ENCODE assay signal across 8 cellular contexts in the genomic region with DNA sequence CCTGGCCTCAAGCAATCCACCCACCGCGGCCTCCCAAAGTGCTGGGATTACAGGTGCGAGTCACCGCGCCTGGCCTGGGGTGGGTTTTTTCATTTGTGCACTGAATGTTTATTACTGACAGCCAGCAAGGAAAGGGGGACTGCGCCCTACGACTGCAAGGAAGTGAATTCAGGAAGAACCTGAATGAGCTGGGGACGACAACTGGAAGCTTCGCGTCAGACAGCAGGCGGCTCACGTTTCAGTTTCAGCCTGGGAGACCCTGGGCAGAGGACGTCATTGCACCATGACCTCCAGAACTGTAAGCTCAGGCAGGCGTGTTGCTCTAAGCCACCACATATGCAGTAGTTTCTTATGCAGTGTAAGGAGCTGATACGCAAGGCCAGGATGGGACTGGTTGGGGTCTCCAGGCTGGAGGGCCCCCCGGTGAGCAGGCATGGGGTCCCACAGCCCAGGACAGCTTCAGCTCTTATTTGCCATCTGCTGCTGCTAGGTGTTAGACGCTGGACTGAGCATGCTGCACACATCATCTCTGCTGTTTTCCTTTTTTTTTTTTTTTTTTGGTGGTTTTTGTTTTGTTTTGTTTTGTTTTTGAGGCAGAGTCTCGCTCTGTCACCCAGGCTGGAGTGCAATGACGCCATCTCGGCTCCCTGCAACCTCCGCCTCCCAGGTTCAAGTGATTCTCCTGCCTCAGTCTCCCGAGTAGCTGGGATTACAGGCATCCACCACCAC.
DNase-seq lines count a peak whose midpoint lies in the region; ATAC-seq and TF ChIP-seq lines count a peak whose summit lies in the region.

No MANE protein-coding gene starts in this region.

- WGBS in body of pancreas, 2 donors = 88 to 92% methylated on average over 22 of the region's 22 CpGs

- H3K27ac ChIP-seq in body of pancreas (peak overlapping the region; percentile 32 to 97 (median 90)), lower lobe of right lung (peak overlapping the region; percentile 93), tibial artery (peak overlapping the region; percentile 86 to 96)

- TF ChIP-seq CTCF in body of pancreas (IDR thresholded peaks at IDR 0.05) = no peak
- no peak for TF ChIP-seq CTCF in lower lobe of right lung (IDR thresholded peaks at IDR 0.05)
- no peak for TF ChIP-seq CTCF in tibial artery (IDR thresholded peaks at IDR 0.05)

- H3K27me3 Mint-ChIP-seq in T-helper 1 cell treated with Interleukin-12 subunit alpha and Interleukin-12 subunit beta and Interleukin-4 antibody, amounts not matched to agents 30 μg/mL and 1 μg/mL, for 36 hours (ENCODE audit: low read depth) = no peaks in the 10 kb centered on the region

- H3K4me3 Mint-ChIP-seq in T-helper 1 cell treated with Interleukin-12 subunit alpha and Interleukin-12 subunit beta and Interleukin-4 antibody, amounts not matched to agents 30 μg/mL and 1 μg/mL, for 36 hours = peak overlapping the region; percentile 31

- DNase-seq in T-helper 1 cell = no peak
- peak in 1 of 4 donors; percentile 49 for DNase-seq in body of pancreas
- peak; percentile 55 for DNase-seq in lower lobe of right lung
- DNase-seq in tibial artery = no peak
- no peak for DNase-seq in NCI-H345 (lab: John Stamatoyannopoulos, UW)
- no peak for DNase-seq in COLO829 (ENCODE audit: low spot score)

- no peaks in the 10 kb centered on the region for H3K9me3 Mint-ChIP-seq in T-helper 1 cell treated with Interleukin-12 subunit alpha and Interleukin-12 subunit beta and Interleukin-4 antibody, amounts not matched to agents 30 μg/mL and 1 μg/mL, for 36 hours

- no peaks in the 10 kb centered on the region for H3K27me3 ChIP-seq in body of pancreas
- H3K27me3 ChIP-seq in lower lobe of right lung (ENCODE audit: low read depth) = no peaks in the 10 kb centered on the region
- H3K27me3 ChIP-seq in tibial artery = no peaks in the 10 kb centered on the region

- H3K9me3 ChIP-seq in body of pancreas = no peaks in the 10 kb centered on the region
- no peaks in the 10 kb centered on the region for H3K9me3 ChIP-seq in lower lobe of right lung
- H3K9me3 ChIP-seq in tibial artery = no peaks in the 10 kb centered on the region

- H3K4me1 ChIP-seq in body of pancreas = peaks cover 54% of the 10 kb centered on the region
- peaks cover 73% of the 10 kb centered on the region for H3K4me1 ChIP-seq in lower lobe of right lung
- peaks cover 17 to 78% (median 65%) of the 10 kb centered on the region in 4 donors for H3K4me1 ChIP-seq in tibial artery

- no peaks in the 10 kb centered on the region for H3K36me3 Mint-ChIP-seq in T-helper 1 cell treated with Interleukin-12 subunit alpha and Interleukin-12 subunit beta and Interleukin-4 antibody, amounts not matched to agents 30 μg/mL and 1 μg/mL, for 36 hours (ENCODE audit: low read depth)

- peak overlapping the region; percentile 65 for H3K27ac Mint-ChIP-seq in T-helper 1 cell treated with Interleukin-12 subunit alpha and Interleukin-12 subunit beta and Interleukin-4 antibody, amounts not matched to agents 30 μg/mL and 1 μg/mL, for 36 hours

- H3K4me3 ChIP-seq in body of pancreas (no peak overlapping the region), lower lobe of right lung (no peak overlapping the region), tibial artery (peak overlapping the region in 1 of 2 donors; percentile 44)

- no peak for TF ChIP-seq POLR2A in body of pancreas (IDR thresholded peaks at IDR 0.05)

- intact Hi-C loops in body of pancreas (cut with DNase I) = no loop called here
- intact Hi-C loops in lower lobe of right lung (cut with DNase I) = no loop called here
- intact Hi-C loops in tibial artery (cut with DNase I; ENCODE audit: low total_unique reads) = loop anchor here (1.0 kb wide), 1 partner anchor 64 kb away; no protein-coding TSS in a partner anchor

- no peak for ATAC-seq in body of pancreas
- no peak for ATAC-seq in lower lobe of right lung
- no peak for ATAC-seq in HG03139 (IDR thresholded peaks at IDR 0.05; ENCODE audit: unreplicated experiment)

- H3K36me3 ChIP-seq in body of pancreas (replicated peaks in 1 of 2; ENCODE audit: insufficient read depth in 1 of 2, low read depth in 2 of 2) (no peaks in the 10 kb centered on the region), lower lobe of right lung (no peaks in the 10 kb centered on the region), tibial artery (no peaks in the 10 kb centered on the region)

- H3K4me1 Mint-ChIP-seq in T-helper 1 cell treated with Interleukin-12 subunit alpha and Interleukin-12 subunit beta and Interleukin-4 antibody, amounts not matched to agents 30 μg/mL and 1 μg/mL, for 36 hours (ENCODE audit: low read depth) = peaks cover 28% of the 10 kb centered on the region
